ENCODE assay signal across 8 cellular contexts in genomic region chr4:153232768-153233167, GRCh38. TPM values are rescaled to one million over a fixed set of nuclear protein-coding genes. Genes with fewer than 3 reads are reported as not detected.
A peak's percentile ranks its signal among the peaks of the same experiment; 100 is the strongest.
DNase-seq lines count a peak whose midpoint lies in the region; ATAC-seq and TF ChIP-seq lines count a peak whose summit lies in the region.

No MANE protein-coding gene starts in this region.

- no peaks in the 10 kb centered on the region for H4K20me1 ChIP-seq in OCI-LY1 (ENCODE audit: insufficient read depth, low read length)

- TF ChIP-seq CTCF in OCI-LY1 (IDR thresholded peaks at IDR 0.05; ENCODE audit: low read length) (peak; percentile 43), cardiac muscle cell (IDR thresholded peaks at IDR 0.05; ENCODE audit: low read depth, low read length) (peak; percentile 10), upper lobe of left lung (IDR thresholded peaks at IDR 0.05) (peak in 1 of 6 experiments; percentile 7), GM10248 (IDR thresholded peaks at IDR 0.05; ENCODE audit: control extremely low read depth, extremely low read depth, low read depth, missing control alignments) (no peak), adrenal gland (IDR thresholded peaks at IDR 0.05) (no peak)

- no peaks in the 10 kb centered on the region for H3K4me1 ChIP-seq in OCI-LY1 (ENCODE audit: insufficient read depth, low read length, severe bottlenecking)
- peaks cover 14% of the 10 kb centered on the region for H3K4me1 ChIP-seq in cardiac muscle cell (ENCODE audit: low read depth)
- peaks cover 18 to 24% (median 19%) of the 10 kb centered on the region in 4 donors for H3K4me1 ChIP-seq in upper lobe of left lung
- H3K4me1 ChIP-seq in adrenal gland (replicated peaks in 1 of 2): peaks cover 15 to 37% of the 10 kb centered on the region in 2 donors

- no peak for DNase-seq in Right ventricle myocardium inferior (ENCODE audit: missing footprints)
- DNase-seq in cardiac septum (ENCODE audit: low spot score): no peak
- peak in 1 of 2 donors; percentile 88 for DNase-seq in cardiac muscle cell (ENCODE audit: low read depth in 1 of 2, low spot score in 1 of 2)
- DNase-seq in upper lobe of left lung: peak in 1 of 2 donors; percentile 65
- DNase-seq in GM10248 (ENCODE audit: extremely low spot score): no peak
- DNase-seq in adrenal gland: no peak
- DNase-seq in immature natural killer cell: no peak

- TF ChIP-seq POLR2A in upper lobe of left lung (IDR thresholded peaks at IDR 0.05) (no peak), adrenal gland (IDR thresholded peaks at IDR 0.05) (no peak)

- ATAC-seq in Right ventricle myocardium inferior (peak; percentile 90), upper lobe of left lung (ENCODE audit: low FRiP score in 2 of 2) (peak; percentile 48 to 57)

- no peaks in the 10 kb centered on the region for H3K79me2 ChIP-seq in OCI-LY1 (ENCODE audit: insufficient read depth, low read length)

- H3K9ac ChIP-seq in OCI-LY1 (ENCODE audit: low read length): no peak overlapping the region

- no peak overlapping the region for H3K4me2 ChIP-seq in OCI-LY1 (ENCODE audit: low read length)

- CTCF ChIA-PET in GM10248 (lab: Yijun Ruan, JAX): no interaction called here

- no peak for TF ChIP-seq EP300 in upper lobe of left lung (IDR thresholded peaks at IDR 0.05)

- H3K4me1 Mint-ChIP-seq in immature natural killer cell: no peaks in the 10 kb centered on the region

- H3K27ac ChIP-seq in OCI-LY1 (ENCODE audit: low read depth, low read length, poor library complexity, severe bottlenecking) (no peak overlapping the region), cardiac muscle cell (no peak overlapping the region), upper lobe of left lung (peak overlapping the region in 1 of 4 donors; percentile 57), adrenal gland (peak overlapping the region in 1 of 5 donors; percentile 31)

- H2AFZ ChIP-seq in OCI-LY1 (ENCODE audit: low read length): no peak overlapping the region

- POLR2A ChIA-PET in GM10248 (lab: Yijun Ruan, JAX): no interaction called here

- no peak overlapping the region for H3K4me3 ChIP-seq in OCI-LY1 (ENCODE audit: low read depth, low read length, poor library complexity, severe bottlenecking)
- no peak overlapping the region for H3K4me3 ChIP-seq in cardiac muscle cell
- no peak overlapping the region for H3K4me3 ChIP-seq in upper lobe of left lung
- H3K4me3 ChIP-seq in adrenal gland: no peak overlapping the region

- H3K4me3 Mint-ChIP-seq in immature natural killer cell: no peak overlapping the region

- no peaks in the 10 kb centered on the region for H3K9me3 Mint-ChIP-seq in immature natural killer cell

- H3K9me2 ChIP-seq in OCI-LY1 (ENCODE audit: low read depth, low read length): no peaks in the 10 kb centered on the region

- no peaks in the 10 kb centered on the region for H3K36me3 ChIP-seq in OCI-LY1 (ENCODE audit: insufficient read depth, low read length)
- H3K36me3 ChIP-seq in cardiac muscle cell: no peaks in the 10 kb centered on the region
- H3K36me3 ChIP-seq in upper lobe of left lung: no peaks in the 10 kb centered on the region
- H3K36me3 ChIP-seq in adrenal gland (replicated peaks in 1 of 2): no peaks in the 10 kb centered on the region

- H3K27me3 ChIP-seq in OCI-LY1 (ENCODE audit: insufficient read depth, low read length) (peaks cover 2% of the 10 kb centered on the region; the same call in 1 of the 2 replicates), cardiac muscle cell (no peaks in the 10 kb centered on the region), upper lobe of left lung (no peaks in the 10 kb centered on the region), adrenal gland (no peaks in the 10 kb centered on the region)

- H3K9me3 ChIP-seq in OCI-LY1 (ENCODE audit: low read length): no peaks in the 10 kb centered on the region
- H3K9me3 ChIP-seq in cardiac muscle cell (ENCODE audit: low read depth): no peaks in the 10 kb centered on the region
- H3K9me3 ChIP-seq in upper lobe of left lung: no peaks in the 10 kb centered on the region
- no peaks in the 10 kb centered on the region for H3K9me3 ChIP-seq in adrenal gland (replicated peaks in 1 of 3)

- 56 to 60% methylated on average over 3 of the region's 3 CpGs for WGBS in upper lobe of left lung, 2 donors
- WGBS in adrenal gland, 4 donors: 82 to 94% (median 83%) methylated on average over 3 of the region's 3 CpGs

- H3K27ac Mint-ChIP-seq in immature natural killer cell: no peak overlapping the region

- no peaks in the 10 kb centered on the region for H3F3A ChIP-seq in OCI-LY1 (ENCODE audit: insufficient read depth, low read length)

- H3K27me3 Mint-ChIP-seq in immature natural killer cell (ENCODE audit: low read depth in 3 of 3): peaks cover 4 to 19% (median 13%) of the 10 kb centered on the region in 3 donors

- intact Hi-C loops in Right ventricle myocardium inferior (cut with DNase I) (loop anchor here (5.0 kb wide), 1 partner anchor 85 kb away; no protein-coding TSS in a partner anchor), cardiac septum (cut with DNase I) (no loop called here), adrenal gland (cut with DNase I) (no loop called here)

- H3K36me3 Mint-ChIP-seq in immature natural killer cell: peaks cover 0 to 2% (median 0%) of the 10 kb centered on the region in 3 donors

RNA-seq across cellular contexts. Expression of gene TRIM2, which starts 28.5 kb away (rescaled TPM):
- total RNA-seq in Right ventricle myocardium inferior (14.7 TPM), cardiac septum (23.4 TPM), cardiac muscle cell (40.4 and 52.7 TPM in 2 replicates), upper lobe of left lung (10 to 100 TPM; 17.6 to 45.1 (median 30.2) TPM), adrenal gland (10 to 100 TPM; 22.2 to 70.4 (median 47.8) TPM)
- polyA plus RNA-seq in cardiac muscle cell (18.8 and 32.7 TPM in 2 replicates), adrenal gland (10 to 100 TPM in 2 of 3 donors, 1 to 10 TPM in 1; 6.2 to 58.9 (median 11.9) TPM), immature natural killer cell (under 1 TPM in 1 of 3 donors, not detected in 2; 0.51 TPM)

Comparison
In these comparisons a context has a peak if more than half of its experiments do, and no peak if none do; other contexts are left out.
1. CTCF ChIP-seq: peak in OCI-LY1 (single experiment) and cardiac muscle cell (single experiment); none in GM10248 (single experiment) and adrenal gland (0 of 6).